In genomic region chr13:66492479-66492878, GRCh38 we compare ENCODE assay signal across 9 cellular contexts.
A peak's percentile ranks its signal among the peaks of the same experiment; 100 is the strongest.
DNase-seq lines count a peak whose midpoint lies in the region; ATAC-seq, FAIRE-seq and TF ChIP-seq lines count a peak whose summit lies in the region.
"Had no signal": no experiment of that assay in that cellular context is flagged by ENCODE, and none has a peak within 500 bp of the region (broad histone marks: within the 10 kb centered on the region; RNA-seq: fewer than 3 reads in every experiment).

No MANE protein-coding gene starts in this region.

- no peak overlapping the region for H3K9ac ChIP-seq in MM.1S (ENCODE audit: low read length)

- no peaks in the 10 kb centered on the region for H3K4me1 Mint-ChIP-seq in endothelial cell (ENCODE audit: unreplicated experiment)
- no peaks in the 10 kb centered on the region for H3K4me1 Mint-ChIP-seq in activated naive CD4-positive, alpha-beta T cell treated with anti-CD3 and anti-CD28 coated beads, Interleukin-2, amount 10 ng/mL, durations not matched to agents 7 days and 5 days

- CTCF ChIA-PET in activated naive CD4-positive, alpha-beta T cell treated with anti-CD3 and anti-CD28 coated beads, Interleukin-2, amount 10 ng/mL, durations not matched to agents 7 days and 5 days (lab: Charles Lee): no interaction called here

- H3K27ac Mint-ChIP-seq in endothelial cell (ENCODE audit: unreplicated experiment): no peak overlapping the region
- no peak overlapping the region for H3K27ac Mint-ChIP-seq in activated naive CD4-positive, alpha-beta T cell treated with anti-CD3 and anti-CD28 coated beads, Interleukin-2, amount 10 ng/mL, durations not matched to agents 7 days and 5 days

- H3K4me3 Mint-ChIP-seq in endothelial cell (ENCODE audit: unreplicated experiment): no peak overlapping the region
- no peak overlapping the region for H3K4me3 Mint-ChIP-seq in activated naive CD4-positive, alpha-beta T cell treated with anti-CD3 and anti-CD28 coated beads, Interleukin-2, amount 10 ng/mL, durations not matched to agents 7 days and 5 days

- no peak overlapping the region for H3K4me3 ChIP-seq in MM.1S (ENCODE audit: low read length)

- H3K36me3 Mint-ChIP-seq in endothelial cell (ENCODE audit: low read depth, unreplicated experiment): no peaks in the 10 kb centered on the region
- no peaks in the 10 kb centered on the region for H3K36me3 Mint-ChIP-seq in activated naive CD4-positive, alpha-beta T cell treated with anti-CD3 and anti-CD28 coated beads, Interleukin-2, amount 10 ng/mL, durations not matched to agents 7 days and 5 days

- peak; percentile 93 for ATAC-seq in GM21423 (IDR thresholded peaks at IDR 0.05; ENCODE audit: unreplicated experiment)

- TF ChIP-seq CTCF in MM.1S (IDR thresholded peaks at IDR 0.05; ENCODE audit: low read length) (peak; percentile 29), endothelial cell (IDR thresholded peaks at IDR 0.05; ENCODE audit: unreplicated experiment) (peak; percentile 48)

- no peak overlapping the region for H3K4me2 ChIP-seq in MM.1S (ENCODE audit: low read depth, low read length)

- H4K20me1 ChIP-seq in MM.1S (ENCODE audit: insufficient read depth, low read length): no peaks in the 10 kb centered on the region

- no peaks in the 10 kb centered on the region for H3K9me3 Mint-ChIP-seq in endothelial cell (ENCODE audit: unreplicated experiment)
- no peaks in the 10 kb centered on the region for H3K9me3 Mint-ChIP-seq in activated naive CD4-positive, alpha-beta T cell treated with anti-CD3 and anti-CD28 coated beads, Interleukin-2, amount 10 ng/mL, durations not matched to agents 7 days and 5 days

- DNase-seq in DMS53 (lab: John Stamatoyannopoulos, UW) (peak; percentile 67), MM.1S (peak; percentile 68), endothelial cell (ENCODE audit: low spot score) (peak; percentile 5), GM12891 (ENCODE audit: insufficient read length, low spot score) (no peak), T-helper 9 cell (no peak)
- DNase-seq in activated naive CD4-positive, alpha-beta T cell treated with anti-CD3 and anti-CD28 coated beads, Interleukin-2, amount 10 ng/mL, durations not matched to agents 7 days and 5 days: no peak
- no peak for DNase-seq in activated naive CD4-positive, alpha-beta T cell treated with anti-CD3 and anti-CD28 coated beads, Interleukin-2, amount 50 U/mL, for 16 hours
- DNase-seq: cortex of kidney had no signal

- peaks cover 7% of the 10 kb centered on the region; the same call in 1 of the 2 replicates for H3K4me1 ChIP-seq in MM.1S (ENCODE audit: low read length)

- no peaks in the 10 kb centered on the region for H3K27me3 Mint-ChIP-seq in endothelial cell (ENCODE audit: unreplicated experiment)
- no peaks in the 10 kb centered on the region for H3K27me3 Mint-ChIP-seq in activated naive CD4-positive, alpha-beta T cell treated with anti-CD3 and anti-CD28 coated beads, Interleukin-2, amount 10 ng/mL, durations not matched to agents 7 days and 5 days

- no peaks in the 10 kb centered on the region for H3K79me2 ChIP-seq in MM.1S (ENCODE audit: low read length)

- no peak for FAIRE-seq in GM12891 (lab: Jason Lieb, UNC)

- no peaks in the 10 kb centered on the region for H3K27me3 ChIP-seq in MM.1S (replicated peaks; ENCODE audit: insufficient read depth, low read length)

- H3K27ac ChIP-seq in MM.1S (ENCODE audit: low read length): no peak overlapping the region

- H3K36me3 ChIP-seq in MM.1S (replicated peaks; ENCODE audit: insufficient read depth, low read length): no peaks in the 10 kb centered on the region

- TF ChIP-seq POLR2A in GM12891 (IDR thresholded peaks at IDR 0.05; ENCODE audit: low read depth, low read length): no peak

- no peak overlapping the region for H2AFZ ChIP-seq in MM.1S (ENCODE audit: low read length)

- H3K9me3 ChIP-seq in MM.1S (replicated peaks; ENCODE audit: insufficient read depth, low read length): no peaks in the 10 kb centered on the region

- no peaks in the 10 kb centered on the region for H3F3A ChIP-seq in MM.1S (ENCODE audit: insufficient read depth, low read length)

- H3K9me2 ChIP-seq in MM.1S (replicated peaks; ENCODE audit: insufficient read depth, low read length): no peaks in the 10 kb centered on the region

TF ChIP-seq in GM12891, 5 proteins besides CTCF, POLR2A, EP300 and RAD21:
- no peak for TF ChIP-seq POU2F2 (IDR thresholded peaks at IDR 0.05; ENCODE audit: low read depth, low read length)
- TF ChIP-seq TAF1 (IDR thresholded peaks at IDR 0.05; ENCODE audit: low read depth, low read length): no peak
- TF ChIP-seq PAX5 (IDR thresholded peaks at IDR 0.05; ENCODE audit: insufficient read depth, low read length, severe bottlenecking): no peak
- TF ChIP-seq POLR2AphosphoS5 (IDR thresholded peaks at IDR 0.05; ENCODE audit: low read depth, low read length): no peak
- TF ChIP-seq SPI1 (IDR thresholded peaks at IDR 0.05; ENCODE audit: low read depth, low read length): no peak

Comparison
In these comparisons a context has a peak if more than half of its experiments do, and no peak if none do; other contexts are left out.
1. DNase-seq: peak in DMS53 (single experiment), MM.1S (single experiment) and endothelial cell (single experiment); none in activated naive CD4-positive, alpha-beta T cell treated with anti-CD3 and anti-CD28 coated beads, Interleukin-2, amount 10 ng/mL, durations not matched to agents 7 days and 5 days (single experiment), GM12891 (single experiment), T-helper 9 cell (single experiment) and activated naive CD4-positive, alpha-beta T cell treated with anti-CD3 and anti-CD28 coated beads, Interleukin-2, amount 50 U/mL, for 16 hours (single experiment).